8 cellular contexts compared by ENCODE assay signal in genomic region chr1:51768971-51769601, GRCh38.
A peak's percentile ranks its signal among the peaks of the same experiment; 100 is the strongest.
DNase-seq lines count a peak whose midpoint lies in the region; ATAC-seq, FAIRE-seq and TF ChIP-seq lines count a peak whose summit lies in the region.

No MANE protein-coding gene starts in this region.

- FAIRE-seq in A549 (lab: Jason Lieb, UNC): no peak
- FAIRE-seq in endothelial cell of umbilical vein (lab: Jason Lieb, UNC): peak; percentile 85

- peaks cover 23% of the 10 kb centered on the region; the same call in 1 of the 2 replicates for H3K36me3 ChIP-seq in SK-N-MC (ENCODE audit: insufficient read depth, low read length)
- peaks cover 8 to 10% of the 10 kb centered on the region in 2 experiments for H3K36me3 ChIP-seq in endothelial cell of umbilical vein (ENCODE audit: control insufficient read depth in 2 of 2, extremely low read depth in 1 of 2, insufficient read depth in 2 of 2, low read length in 2 of 2)
- no peaks in the 10 kb centered on the region for H3K36me3 ChIP-seq in mucosa of descending colon (ENCODE audit: low read depth)

- peak; percentile 66 to 70 for TF ChIP-seq RAD21 in A549 (conservative IDR thresholded peaks at IDR 0.05 in 1 of 2, IDR thresholded peaks at IDR 0.05 in 1 of 2)

- TF ChIP-seq CTCF in A549 (IDR thresholded peaks at IDR 0.05): peak; percentile 69
- peak; percentile 63 to 66 for TF ChIP-seq CTCF in endothelial cell of umbilical vein (IDR thresholded peaks at IDR 0.05; ENCODE audit: extremely low read depth in 1 of 2, insufficient read depth in 1 of 2, low read depth in 1 of 2, low read length in 2 of 2)
- peak; percentile 46 for TF ChIP-seq CTCF in mucosa of descending colon (IDR thresholded peaks at IDR 0.05)

- no peaks in the 10 kb centered on the region for H3K79me2 ChIP-seq in endothelial cell of umbilical vein (ENCODE audit: control insufficient read depth, insufficient read depth, low read length)

- no peak overlapping the region for H2AFZ ChIP-seq in endothelial cell of umbilical vein (ENCODE audit: low read depth, low read length)

- H3K4me1 ChIP-seq in A549 (no peaks in the 10 kb centered on the region), endothelial cell of umbilical vein (ENCODE audit: control insufficient read depth, extremely low read depth, insufficient read depth, low read length) (no peaks in the 10 kb centered on the region), mucosa of descending colon (ENCODE audit: low read depth) (peaks cover 8% of the 10 kb centered on the region)

- ATAC-seq in A549: peak; percentile 54 to 82; a peak in 4 of 6 replicates
- peak; percentile 85 for ATAC-seq in mucosa of descending colon
- ATAC-seq in HG02970 (IDR thresholded peaks at IDR 0.05; ENCODE audit: low FRiP score, unreplicated experiment): no peak

- TF ChIP-seq EP300 in A549 (IDR thresholded peaks at IDR 0.05): no peak

- no peak for TF ChIP-seq POLR2A in A549 (IDR thresholded peaks at IDR 0.05; ENCODE audit: low read length)
- no peak for TF ChIP-seq POLR2A in endothelial cell of umbilical vein (IDR thresholded peaks at IDR 0.05; ENCODE audit: low read depth, low read length)

- no TSS peak for BruUV-seq in endothelial cell of umbilical vein (replicated peaks; lab: Mats Ljungman, UMichigan)

- H3K9ac ChIP-seq in SK-N-MC (ENCODE audit: insufficient read length) (no peak overlapping the region), endothelial cell of umbilical vein (replicated peaks; ENCODE audit: extremely low read depth, insufficient read depth, low read length) (no peak overlapping the region)

- H3K9me3 ChIP-seq in A549 (no peaks in the 10 kb centered on the region), SK-N-MC (ENCODE audit: low read depth, low read length) (no peaks in the 10 kb centered on the region), endothelial cell of umbilical vein (replicated peaks; ENCODE audit: control insufficient read depth, insufficient read depth, low read length) (no peaks in the 10 kb centered on the region), mucosa of descending colon (no peaks in the 10 kb centered on the region)

- H3K27ac ChIP-seq in A549 (no peak overlapping the region), SK-N-MC (no peak overlapping the region), endothelial cell of umbilical vein (ENCODE audit: insufficient read depth, low read depth, low read length) (no peak overlapping the region)

- H3K4me3 ChIP-seq in A549 (no peak overlapping the region), SK-N-MC (no peak overlapping the region), endothelial cell of umbilical vein (replicated peaks in 1 of 3; ENCODE audit: insufficient read depth in 1 of 3, low read depth in 1 of 3, low read length in 3 of 3) (no peak overlapping the region), mucosa of descending colon (no peak overlapping the region)

- in situ Hi-C loops in G401 (cut with HindIII; ENCODE audit: low sequenced_read_pairs): no loop called here

- no peaks in the 10 kb centered on the region for H4K20me1 ChIP-seq in endothelial cell of umbilical vein (replicated peaks; ENCODE audit: control insufficient read depth, extremely low read depth, insufficient read depth, low read length)

- H3K27me3 ChIP-seq in endothelial cell of umbilical vein (ENCODE audit: control insufficient read depth in 2 of 2, insufficient read depth in 2 of 2, low read length in 2 of 2): no peaks in the 10 kb centered on the region

- CTCF ChIA-PET in A549 (lab: Yijun Ruan, JAX): interaction anchor here (0.7 to 2.2 kb wide), 30 partner anchors 8 to 400 kb away, joined by 3 to 13 read pairs (median 4); partner anchors contain the start of gene OSBPL9
- CTCF ChIA-PET in endothelial cell of umbilical vein (lab: Charles Lee): interaction anchor here (0.5 to 4.0 kb wide), 37 partner anchors 9 to 251 kb away, joined by 3 to 71 read pairs (median 5); partner anchors contain the start of gene OSBPL9

- no peaks in the 10 kb centered on the region for H3K9me1 ChIP-seq in endothelial cell of umbilical vein (replicated peaks; ENCODE audit: control insufficient read depth, extremely low read depth, insufficient read depth, low read length)

- no peak overlapping the region for H3K4me2 ChIP-seq in A549
- H3K4me2 ChIP-seq in endothelial cell of umbilical vein (ENCODE audit: insufficient read depth, low read length): no peak overlapping the region

- DNase-seq in A549 (ENCODE audit: low read depth in 1 of 2, low spot score in 1 of 2): peak; percentile 32 to 65
- peak; percentile 60 for DNase-seq in G401 (ENCODE audit: low spot score)
- peak; percentile 52 for DNase-seq in LHCN-M2 (ENCODE audit: low read depth)
- peak; percentile 32 for DNase-seq in SK-N-MC (ENCODE audit: low read depth, low spot score)
- DNase-seq in endothelial cell of umbilical vein (ENCODE audit: low read depth, low spot score): peak; percentile 70
- DNase-seq in mucosa of descending colon: peak in 1 of 3 donors; percentile 38
- DNase-seq in stimulated activated CD4-positive, alpha-beta T cell treated with anti-CD3 and anti-CD28 coated beads, Interleukin-4, amount 100 ng/mL, for 4 hours: no peak

- intact Hi-C loops in endothelial cell of umbilical vein (cut with micrococcal nuclease): loop anchor here (1.0 to 2.0 kb wide), 5 partner anchors 40 to 200 kb away; partner anchors contain the start of gene OSBPL9
- intact Hi-C loops in mucosa of descending colon (cut with DNase I, micrococcal nuclease): no loop called here

- WGBS in A549 (ENCODE audit: missing lambda C conversion rate): 71% methylated on average over 6 of the region's 6 CpGs

- POLR2A ChIA-PET in A549 (lab: Yijun Ruan, JAX): interaction anchor here (1.4 kb wide), 1 partner anchor 40 kb away, joined by 4 read pairs; no protein-coding TSS in a partner anchor
- POLR2A ChIA-PET in endothelial cell of umbilical vein (lab: Charles Lee): interaction anchor here (0.6 kb wide), 1 partner anchor 11 kb away, joined by 4 read pairs; no protein-coding TSS in a partner anchor

- dilution Hi-C loops in endothelial cell of umbilical vein (cut with MboI; ENCODE audit: extremely low pct_ligation_motif_present, low sequenced_read_pairs): no loop called here

TF ChIP-seq in A549, 52 proteins besides CTCF, POLR2A, EP300 and RAD21:
- TF ChIP-seq GATA3 (IDR thresholded peaks at IDR 0.05; ENCODE audit: borderline replicate concordance) (no peak), CHD2 (IDR thresholded peaks at IDR 0.05; ENCODE audit: low read length, partially characterized antibody) (no peak), SREBF2 (IDR thresholded peaks at IDR 0.05) (no peak), ELK1 (IDR thresholded peaks at IDR 0.05; ENCODE audit: low read depth, low read length) (no peak), SMC3 (IDR thresholded peaks at IDR 0.05) (peak; percentile 77), RFX5 (IDR thresholded peaks at IDR 0.05) (no peak), MAZ (IDR thresholded peaks at IDR 0.05; ENCODE audit: borderline replicate concordance, low read depth, low read length) (no peak)

TF ChIP-seq in endothelial cell of umbilical vein, 7 proteins besides CTCF, POLR2A, EP300 and RAD21:
- TF ChIP-seq MAX (IDR thresholded peaks at IDR 0.05; ENCODE audit: insufficient read depth, insufficient read length) (no peak), FOS (IDR thresholded peaks at IDR 0.05; ENCODE audit: borderline replicate concordance, insufficient read depth, low read length) (no peak)

Comparison
In these comparisons a context has a peak if more than half of its experiments do, and no peak if none do; other contexts are left out.
1. DNase-seq: peak in A549 (2 of 2), G401 (single experiment), LHCN-M2 (single experiment), SK-N-MC (single experiment) and endothelial cell of umbilical vein (single experiment); none in stimulated activated CD4-positive, alpha-beta T cell treated with anti-CD3 and anti-CD28 coated beads, Interleukin-4, amount 100 ng/mL, for 4 hours (0 of 2).
2. Peak in every context shown above with its lines, with median percentiles within 50 percentile points of each other: CTCF ChIP-seq.